6 cellular contexts compared by ENCODE assay signal in the genomic region with DNA sequence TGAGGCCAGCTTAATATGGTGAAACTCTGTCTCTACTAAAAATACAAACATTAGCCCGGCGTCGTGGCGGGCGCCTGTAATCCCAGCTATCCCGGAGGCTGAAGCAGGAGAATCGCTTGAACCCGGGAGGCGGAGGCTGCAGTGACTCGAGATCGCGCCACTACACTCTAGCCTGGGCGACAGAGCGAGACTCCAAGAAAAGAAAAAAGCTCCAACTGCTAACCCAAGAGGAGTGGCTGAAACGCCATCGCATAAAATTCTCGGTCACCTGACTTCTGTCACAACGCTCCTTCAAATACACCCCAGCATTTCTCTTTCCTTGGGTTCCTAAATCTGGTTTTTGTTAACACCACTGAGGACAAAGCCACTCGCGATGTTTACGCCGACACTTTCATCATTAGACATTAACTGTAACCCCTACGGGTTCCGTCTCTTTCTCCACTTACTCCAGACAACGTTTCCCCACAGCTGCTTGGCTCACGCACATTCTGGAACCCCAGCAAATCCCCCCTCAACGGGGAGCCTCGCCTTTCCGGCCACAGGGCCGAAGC. TPM values are rescaled to one million over a fixed set of nuclear protein-coding genes. Genes with fewer than 3 reads are reported as not detected.
DNase-seq lines count a peak whose midpoint lies in the region.

No MANE protein-coding gene starts in this region.

- H3K36me3 ChIP-seq in MG63 (peaks cover 50% of the 10 kb centered on the region), rectal smooth muscle tissue (ENCODE audit: control insufficient read depth, insufficient read depth, low read length) (peaks cover 12% of the 10 kb centered on the region)
- H3K36me3 ChIP-seq in effector memory CD4-positive, alpha-beta T cell (ENCODE audit: control insufficient read depth, insufficient read depth, low read length): peaks cover 41% of the 10 kb centered on the region

- peak; percentile 13 for DNase-seq in NCI-H1436 (lab: John Stamatoyannopoulos, UW)
- DNase-seq in NCI-H1436 treated with DMSO at 0.1 percent for 48 hours (lab: John Stamatoyannopoulos, UW): no peak
- DNase-seq in MG63: no peak
- peak in 1 of 3 donors; percentile 38 for DNase-seq in effector memory CD4-positive, alpha-beta T cell
- DNase-seq in NK-92 treated with Interleukin-12 subunit alpha and Interleukin-12 subunit beta, amount 100 ng/mL, for 24 hours (lab: John Stamatoyannopoulos, UW): no peak

- H3K9me3 ChIP-seq in MG63: no peaks in the 10 kb centered on the region
- no peaks in the 10 kb centered on the region for H3K9me3 ChIP-seq in effector memory CD4-positive, alpha-beta T cell (ENCODE audit: control insufficient read depth, low read length)

- H3K27me3 ChIP-seq in MG63 (no peaks in the 10 kb centered on the region), rectal smooth muscle tissue (ENCODE audit: control insufficient read depth, insufficient read depth, low read length) (no peaks in the 10 kb centered on the region)
- H3K27me3 ChIP-seq in effector memory CD4-positive, alpha-beta T cell (replicated peaks; ENCODE audit: control insufficient read depth, insufficient read depth, low read length, poor library complexity, severe bottlenecking): no peaks in the 10 kb centered on the region

- peak overlapping the region; percentile 100 for H3K27ac ChIP-seq in effector memory CD4-positive, alpha-beta T cell (ENCODE audit: insufficient read depth, low read length, poor library complexity, severe bottlenecking)
- H3K27ac ChIP-seq in rectal smooth muscle tissue (ENCODE audit: low read depth, low read length): peak overlapping the region; percentile 99

- peak overlapping the region; percentile 100 for H3K9ac ChIP-seq in rectal smooth muscle tissue (ENCODE audit: low read length)

- peaks cover 28% of the 10 kb centered on the region for H3K4me1 ChIP-seq in effector memory CD4-positive, alpha-beta T cell (ENCODE audit: control insufficient read depth, insufficient read depth, low read length, poor library complexity, severe bottlenecking)
- peaks cover 7% of the 10 kb centered on the region for H3K4me1 ChIP-seq in rectal smooth muscle tissue (ENCODE audit: control insufficient read depth, insufficient read depth, low read length)

- H3K4me3 ChIP-seq in MG63 (peak overlapping the region; percentile 100), rectal smooth muscle tissue (ENCODE audit: low read length) (peak overlapping the region; percentile 99)
- H3K4me3 ChIP-seq in effector memory CD4-positive, alpha-beta T cell (ENCODE audit: insufficient read depth, low read depth, low read length, poor library complexity, severe bottlenecking): peak overlapping the region; percentile 93

RNA-seq across cellular contexts. Expression of a gene that starts 0.7 kb away (rescaled TPM):
- total RNA-seq in MG63 (2014; rRNA removed; shearing (Covaris generic); ENCODE audit: low replicate concordance): 22.9 and 42.9 TPM in 2 replicates

RNA-seq across cellular contexts. Expression of a gene that starts 25.1 kb away (rescaled TPM):
- total RNA-seq in MG63 (2014; rRNA removed; shearing (Covaris generic); ENCODE audit: low replicate concordance): 56.5 and 155 TPM in 2 replicates

RNA-seq across cellular contexts. Expression of a gene that starts 25.4 kb away (rescaled TPM):
- total RNA-seq in MG63 (2014; rRNA removed; shearing (Covaris generic); ENCODE audit: low replicate concordance): 47.7 and 50.0 TPM in 2 replicates

RNA-seq across cellular contexts. Expression of a gene that starts 52.0 kb away (rescaled TPM):
- 281 and 464 TPM in 2 replicates for total RNA-seq in MG63 (2014; rRNA removed; shearing (Covaris generic); ENCODE audit: low replicate concordance)
